ENCODE assay signal across 22 cellular contexts in genomic region chr20:63167026-63167917, GRCh38. TPM values are rescaled to one million over a fixed set of nuclear protein-coding genes. Genes with fewer than 3 reads are reported as not detected.
DNase-seq lines count a peak whose midpoint lies in the region; ATAC-seq, FAIRE-seq and TF ChIP-seq lines count a peak whose summit lies in the region.
"Had no signal": no experiment of that assay in that cellular context is flagged by ENCODE, and none has a peak within 500 bp of the region (broad histone marks: within the 10 kb centered on the region; RNA-seq: fewer than 3 reads in every experiment).

No MANE protein-coding gene starts in this region.

- H3K9me3 ChIP-seq in kidney (ENCODE audit: control insufficient read depth in 1 of 2, low read length in 2 of 2) (no peaks in the 10 kb centered on the region), stomach (no peaks in the 10 kb centered on the region)
- H3K9me3 ChIP-seq: gastrocnemius medialis, psoas muscle, tibial nerve had no signal

- ATAC-seq in GM21423 (IDR thresholded peaks at IDR 0.05; ENCODE audit: unreplicated experiment), result no peak
- ATAC-seq: gastrocnemius medialis, natural killer cell, psoas muscle had no signal

- peaks cover 0 to 83% (median 26%) of the 10 kb centered on the region in 3 donors for H3K27me3 ChIP-seq in stomach

- no peak for TF ChIP-seq EP300 in stomach (IDR thresholded peaks at IDR 0.05)

- no peak overlapping the region for H3K27ac ChIP-seq in kidney (ENCODE audit: low read depth in 2 of 2, low read length in 2 of 2)
- no peak overlapping the region for H3K27ac ChIP-seq in stomach
- H3K27ac ChIP-seq: gastrocnemius medialis, PC-9, psoas muscle, tibial nerve, VCaP had no signal

- no peak for FAIRE-seq in kidney (lab: Jason Lieb, UNC)
- FAIRE-seq: astrocyte, GM19239 had no signal

- intact Hi-C loops in kidney (cut with DNase I) (no loop called here), stomach (cut with DNase I; ENCODE audit: low total_unique reads) (no loop called here)

- no peak for TF ChIP-seq POLR2A in stomach (IDR thresholded peaks at IDR 0.05)

- H3K9ac ChIP-seq in kidney (ENCODE audit: low read length in 2 of 2), result no peak overlapping the region

- no peak overlapping the region for H3K4me3 ChIP-seq in kidney (ENCODE audit: low read length in 2 of 2)
- H3K4me3 ChIP-seq in stomach, result no peak overlapping the region
- H3K4me3 ChIP-seq: gastrocnemius medialis, PC-9, psoas muscle, tibial nerve had no signal

- no peaks in the 10 kb centered on the region for H3K4me1 ChIP-seq in kidney (ENCODE audit: control insufficient read depth in 1 of 2, insufficient read depth in 1 of 2, low read depth in 1 of 2, low read length in 2 of 2)
- H3K4me1 ChIP-seq in stomach, result no peaks in the 10 kb centered on the region
- H3K4me1 ChIP-seq: gastrocnemius medialis, psoas muscle, tibial nerve had no signal

- H3K36me3 ChIP-seq in kidney (ENCODE audit: control insufficient read depth in 1 of 2, insufficient read depth in 2 of 2, low read length in 2 of 2) (no peaks in the 10 kb centered on the region), stomach (no peaks in the 10 kb centered on the region)
- H3K36me3 ChIP-seq: gastrocnemius medialis, tibial nerve had no signal

- DNase-seq in D341Med (ENCODE audit: low spot score), result peak; percentile 74
- peak; percentile 84 for DNase-seq in GM20000 (ENCODE audit: low spot score)
- DNase-seq in RPMI8226, result peak; percentile 30
- peak; percentile 60 for DNase-seq in kidney
- no peak for DNase-seq in activated gamma-delta T cell (lab: John Stamatoyannopoulos, UW)
- DNase-seq in stomach, result no peak
- DNase-seq: activated CD4-positive, alpha-beta memory T cell treated with anti-CD3 and anti-CD28 coated beads for 36 hours; activated naive CD4-positive, alpha-beta T cell treated with anti-CD3 and anti-CD28 coated beads, Interleukin-2, amount 50 U/mL, for 16 hours; activated T-cell treated with anti-CD3 and anti-CD28 coated beads, Interleukin-2, amount 50 U/mL, for 24 hours; cortex of kidney; DMS153; gastrocnemius medialis; natural killer cell; NCI-H2029 treated with DMSO at 0.1 percent for 48 hours; NCI-H69; PC-9 had no signal

- WGBS in stomach, 5 donors, result 62 to 66% (median 66%) methylated on average over 23 to 24 of the region's 24 CpGs

- TF ChIP-seq CTCF in GM20000 (IDR thresholded peaks at IDR 0.05; ENCODE audit: extremely low read depth, missing control alignments), result no peak
- no peak for TF ChIP-seq CTCF in kidney (IDR thresholded peaks at IDR 0.05; ENCODE audit: borderline replicate concordance, extremely low read depth, insufficient read depth)
- no peak for TF ChIP-seq CTCF in stomach (IDR thresholded peaks at IDR 0.05)

RNA-seq across cellular contexts. Expression of gene YTHDF1, which starts 48.7 kb away (rescaled TPM):
- total RNA-seq in kidney, result 43.1 TPM
- 21.9 TPM for polyA plus RNA-seq in kidney (ENCODE audit: insufficient read depth, low read depth, low replicate concordance)
- 10 to 100 TPM; 20.4 to 41.1 (median 33.3) TPM for total RNA-seq in stomach
- 10 to 100 TPM; 17.8 to 19.4 (median 19.3) TPM for polyA plus RNA-seq in stomach

Comparison
In these comparisons a context has a peak if more than half of its experiments do, and no peak if none do; other contexts are left out.
1. DNase-seq: peak in D341Med (single experiment), GM20000 (single experiment), RPMI8226 (single experiment) and kidney (single experiment); none in activated gamma-delta T cell (single experiment) and stomach (single experiment).